In genomic region chr4:21134994-21135393, GRCh38 we compare ENCODE assay signal across 12 cellular contexts.
A peak's percentile ranks its signal among the peaks of the same experiment; 100 is the strongest.
DNase-seq lines count a peak whose midpoint lies in the region; ATAC-seq and TF ChIP-seq lines count a peak whose summit lies in the region.
"Had no signal": no experiment of that assay in that cellular context is flagged by ENCODE, and none has a peak within 500 bp of the region (broad histone marks: within the 10 kb centered on the region; RNA-seq: fewer than 3 reads in every experiment).

No MANE protein-coding gene starts in this region.

- TF ChIP-seq POLR2A in tibial nerve (IDR thresholded peaks at IDR 0.05): no peak

- ATAC-seq in natural killer cell: peak; percentile 63 to 81 (median 66)
- ATAC-seq in natural killer cell treated with Interleukin-12 subunit alpha and Interleukin-12 subunit beta and Interleukin-15 and Interleukin-18, amount 100 ng/mL, for 72 hours: no peak
- peak; percentile 49 for ATAC-seq in upper lobe of right lung

- CTCF ChIA-PET in activated CD4-positive, alpha-beta memory T cell treated with anti-CD3 and anti-CD28 coated beads, Interleukin-2, amount 10 ng/mL, durations not matched to agents 7 days and 5 days (lab: Charles Lee): no interaction called here

- WGBS in tibial nerve, 2 donors: 65 to 72% methylated on average over 2 of the region's 2 CpGs

- H3K27ac ChIP-seq in upper lobe of right lung: no peak overlapping the region
- no peak overlapping the region for H3K27ac ChIP-seq in tibial nerve
- H3K27ac ChIP-seq: BLaER1 had no signal

- TF ChIP-seq CTCF in natural killer cell (IDR thresholded peaks at IDR 0.05) (peak; percentile 67), upper lobe of right lung (IDR thresholded peaks at IDR 0.05) (peak; percentile 21), tibial nerve (IDR thresholded peaks at IDR 0.05) (no peak)

- no peaks in the 10 kb centered on the region for H3K9me3 ChIP-seq in upper lobe of right lung
- no peaks in the 10 kb centered on the region for H3K9me3 ChIP-seq in tibial nerve
- H3K9me3 ChIP-seq: BLaER1 had no signal

- no peaks in the 10 kb centered on the region for H3K36me3 Mint-ChIP-seq in natural killer cell
- no peaks in the 10 kb centered on the region for H3K36me3 Mint-ChIP-seq in natural killer cell treated with Interleukin-12 subunit alpha and Interleukin-12 subunit beta and Interleukin-15 and Interleukin-18, amount 100 ng/mL, for 72 hours
- no peaks in the 10 kb centered on the region for H3K36me3 Mint-ChIP-seq in activated CD4-positive, alpha-beta memory T cell treated with anti-CD3 and anti-CD28 coated beads, Interleukin-2, amount 10 ng/mL, durations not matched to agents 7 days and 5 days (ENCODE audit: low read depth)
- H3K36me3 Mint-ChIP-seq: IgD-negative memory B cell had no signal

- H3K9me3 Mint-ChIP-seq in natural killer cell: no peaks in the 10 kb centered on the region
- no peaks in the 10 kb centered on the region for H3K9me3 Mint-ChIP-seq in natural killer cell treated with Interleukin-12 subunit alpha and Interleukin-12 subunit beta and Interleukin-15 and Interleukin-18, amount 100 ng/mL, for 72 hours
- peaks cover 2% of the 10 kb centered on the region for H3K9me3 Mint-ChIP-seq in activated CD4-positive, alpha-beta memory T cell treated with anti-CD3 and anti-CD28 coated beads, Interleukin-2, amount 10 ng/mL, durations not matched to agents 7 days and 5 days

- intact Hi-C loops in natural killer cell (cut with micrococcal nuclease): loop anchor here (1.0 to 10.0 kb wide), 2 partner anchors 362 to 720 kb away; no protein-coding TSS in a partner anchor
- intact Hi-C loops in upper lobe of right lung (cut with DNase I): no loop called here

- peaks cover 5 to 7% of the 10 kb centered on the region in 2 donors for H3K4me1 Mint-ChIP-seq in natural killer cell
- H3K4me1 Mint-ChIP-seq in natural killer cell treated with Interleukin-12 subunit alpha and Interleukin-12 subunit beta and Interleukin-15 and Interleukin-18, amount 100 ng/mL, for 72 hours (ENCODE audit: low read depth in 2 of 2): peaks cover 0 to 3% of the 10 kb centered on the region in 2 donors
- no peaks in the 10 kb centered on the region for H3K4me1 Mint-ChIP-seq in activated CD4-positive, alpha-beta memory T cell treated with anti-CD3 and anti-CD28 coated beads, Interleukin-2, amount 10 ng/mL, durations not matched to agents 7 days and 5 days
- H3K4me1 Mint-ChIP-seq: IgD-negative memory B cell had no signal

- no peaks in the 10 kb centered on the region for H3K4me1 ChIP-seq in upper lobe of right lung
- H3K4me1 ChIP-seq in tibial nerve: no peaks in the 10 kb centered on the region
- H3K4me1 ChIP-seq: BLaER1 had no signal

- H3K27me3 Mint-ChIP-seq in natural killer cell (ENCODE audit: low read depth in 2 of 2): peaks cover 0 to 6% of the 10 kb centered on the region in 2 donors
- H3K27me3 Mint-ChIP-seq in natural killer cell treated with Interleukin-12 subunit alpha and Interleukin-12 subunit beta and Interleukin-15 and Interleukin-18, amount 100 ng/mL, for 72 hours: no peaks in the 10 kb centered on the region
- no peaks in the 10 kb centered on the region for H3K27me3 Mint-ChIP-seq in activated CD4-positive, alpha-beta memory T cell treated with anti-CD3 and anti-CD28 coated beads, Interleukin-2, amount 10 ng/mL, durations not matched to agents 7 days and 5 days
- H3K27me3 Mint-ChIP-seq: IgD-negative memory B cell had no signal

- DNase-seq in natural killer cell: no peak
- DNase-seq in natural killer cell treated with Interleukin-12 subunit alpha and Interleukin-12 subunit beta and Interleukin-15 and Interleukin-18, amount 100 ng/mL, for 72 hours (ENCODE audit: low spot score): no peak
- peak; percentile 6 to 25 for DNase-seq in SHP77 (lab: John Stamatoyannopoulos, UW)
- DNase-seq in hepatic stellate cell (ENCODE audit: low spot score): peak; percentile 2
- DNase-seq in upper lobe of right lung: no peak
- no peak for DNase-seq in activated CD4-positive, alpha-beta memory T cell treated with anti-CD3 and anti-CD28 coated beads, Interleukin-2, amount 10 ng/mL, durations not matched to agents 7 days and 5 days
- no peak for DNase-seq in mesenteric fat pad (ENCODE audit: low spot score)
- no peak for DNase-seq in tibial nerve (ENCODE audit: low spot score in 2 of 2)
- DNase-seq: effector memory CD4-positive, alpha-beta T cell; nucleus accumbens had no signal

- H3K27ac Mint-ChIP-seq in natural killer cell: no peak overlapping the region
- no peak overlapping the region for H3K27ac Mint-ChIP-seq in natural killer cell treated with Interleukin-12 subunit alpha and Interleukin-12 subunit beta and Interleukin-15 and Interleukin-18, amount 100 ng/mL, for 72 hours
- H3K27ac Mint-ChIP-seq in activated CD4-positive, alpha-beta memory T cell treated with anti-CD3 and anti-CD28 coated beads, Interleukin-2, amount 10 ng/mL, durations not matched to agents 7 days and 5 days: no peak overlapping the region
- H3K27ac Mint-ChIP-seq: IgD-negative memory B cell had no signal

- no peak overlapping the region for H3K4me3 ChIP-seq in upper lobe of right lung
- no peak overlapping the region for H3K4me3 ChIP-seq in tibial nerve
- H3K4me3 ChIP-seq: BLaER1 had no signal

- no peak overlapping the region for H3K4me3 Mint-ChIP-seq in natural killer cell
- no peak overlapping the region for H3K4me3 Mint-ChIP-seq in natural killer cell treated with Interleukin-12 subunit alpha and Interleukin-12 subunit beta and Interleukin-15 and Interleukin-18, amount 100 ng/mL, for 72 hours
- H3K4me3 Mint-ChIP-seq in activated CD4-positive, alpha-beta memory T cell treated with anti-CD3 and anti-CD28 coated beads, Interleukin-2, amount 10 ng/mL, durations not matched to agents 7 days and 5 days: no peak overlapping the region
- H3K4me3 Mint-ChIP-seq: IgD-negative memory B cell had no signal

- TF ChIP-seq EP300 in tibial nerve (IDR thresholded peaks at IDR 0.05): no peak

- POLR2A ChIA-PET in activated CD4-positive, alpha-beta memory T cell treated with anti-CD3 and anti-CD28 coated beads, Interleukin-2, amount 10 ng/mL, durations not matched to agents 7 days and 5 days (lab: Charles Lee): no interaction called here

- H3K27me3 ChIP-seq in upper lobe of right lung: no peaks in the 10 kb centered on the region
- no peaks in the 10 kb centered on the region for H3K27me3 ChIP-seq in tibial nerve
- H3K27me3 ChIP-seq: BLaER1 had no signal

- H3K36me3 ChIP-seq in upper lobe of right lung (no peaks in the 10 kb centered on the region), tibial nerve (no peaks in the 10 kb centered on the region)
- H3K36me3 ChIP-seq: BLaER1 had no signal

Comparison
In these comparisons a context has a peak if more than half of its experiments do, and no peak if none do; other contexts are left out.
1. ATAC-seq: peak in natural killer cell (3 of 3) and upper lobe of right lung (single experiment); none in natural killer cell treated with Interleukin-12 subunit alpha and Interleukin-12 subunit beta and Interleukin-15 and Interleukin-18, amount 100 ng/mL, for 72 hours (0 of 2).
2. DNase-seq: peak in SHP77 (2 of 2) and hepatic stellate cell (single experiment); none in natural killer cell (single experiment), natural killer cell treated with Interleukin-12 subunit alpha and Interleukin-12 subunit beta and Interleukin-15 and Interleukin-18, amount 100 ng/mL, for 72 hours (single experiment), upper lobe of right lung (single experiment), activated CD4-positive, alpha-beta memory T cell treated with anti-CD3 and anti-CD28 coated beads, Interleukin-2, amount 10 ng/mL, durations not matched to agents 7 days and 5 days (single experiment), mesenteric fat pad (single experiment) and tibial nerve (0 of 2).
3. CTCF ChIP-seq: peak in natural killer cell (single experiment) and upper lobe of right lung (single experiment); none in tibial nerve (0 of 5).